11 cellular contexts compared by ENCODE assay signal in the genomic region with DNA sequence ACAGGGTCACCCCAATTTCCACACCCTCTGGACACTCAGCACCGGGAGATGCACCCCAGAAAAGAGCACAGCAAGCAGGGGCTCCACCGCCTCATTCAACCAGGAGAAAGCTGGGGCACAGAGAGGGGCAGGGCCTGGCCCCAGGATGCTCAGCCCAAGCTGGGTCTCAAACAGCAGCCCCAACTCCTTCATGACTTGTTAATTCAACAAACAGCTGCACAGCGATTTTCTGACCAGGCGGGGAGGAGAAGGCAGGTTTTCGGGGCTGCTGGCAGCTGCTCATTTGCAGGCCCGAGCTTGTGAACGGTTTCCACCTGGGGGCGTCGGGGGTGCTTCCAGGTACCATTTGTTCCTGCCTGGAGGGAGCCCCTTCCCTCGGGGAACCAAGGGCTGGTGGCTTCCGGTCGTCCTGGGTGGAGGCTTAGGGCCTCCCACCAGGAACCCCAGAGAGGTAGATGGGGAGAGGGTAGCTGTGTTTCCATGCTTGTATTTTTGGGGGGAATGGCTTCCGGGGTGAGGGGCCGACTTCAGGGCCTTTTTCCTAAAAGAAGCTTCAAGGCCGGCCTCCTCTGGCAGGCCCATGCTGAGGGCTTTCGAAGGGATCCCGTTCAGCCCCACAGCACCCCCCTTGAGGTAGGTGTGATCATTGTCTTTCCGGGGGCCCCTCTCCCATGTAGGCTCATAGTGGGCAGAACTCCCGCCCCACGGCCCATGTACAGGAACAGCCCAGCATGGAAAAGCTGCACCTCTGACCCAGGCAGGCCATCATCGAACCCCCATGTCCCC.
DNase-seq lines count a peak whose midpoint lies in the region; ATAC-seq and TF ChIP-seq lines count a peak whose summit lies in the region.
"Had no signal": no experiment of that assay in that cellular context is flagged by ENCODE, and none has a peak within 500 bp of the region (broad histone marks: within the 10 kb centered on the region; RNA-seq: fewer than 3 reads in every experiment).

No MANE protein-coding gene starts in this region.

- ATAC-seq in activated CD8-positive, alpha-beta T cell treated with anti-CD3 and anti-CD28 coated beads for 36 hours: no peak
- ATAC-seq in activated CD8-positive, alpha-beta T cell treated with anti-CD3 and anti-CD28 coated beads, Interleukin-2, amount 10 ng/mL, durations not matched to agents 7 days and 5 days: no peak
- ATAC-seq in left lung: no peak

- DNase-seq in activated CD8-positive, alpha-beta T cell treated with anti-CD3 and anti-CD28 coated beads for 36 hours: peak; percentile 1
- no peak for DNase-seq in activated CD8-positive, alpha-beta T cell treated with anti-CD3 and anti-CD28 coated beads, Interleukin-2, amount 10 ng/mL, durations not matched to agents 7 days and 5 days
- DNase-seq in WERI-Rb-1: no peak
- peak; percentile 31 to 55 for DNase-seq in left lung
- DNase-seq in spleen: peak; percentile 60
- DNase-seq in DMS79 (lab: John Stamatoyannopoulos, UW): no peak
- DNase-seq in NCI-H187 (lab: John Stamatoyannopoulos, UW): no peak
- no peak for DNase-seq in NCI-H510A treated with DMSO at 0.1 percent for 48 hours (lab: John Stamatoyannopoulos, UW)

- CTCF ChIA-PET in activated CD8-positive, alpha-beta T cell treated with anti-CD3 and anti-CD28 coated beads for 36 hours (lab: Charles Lee): interaction anchor here (0.6 to 8.0 kb wide), 24 partner anchors 9 to 567 kb away, joined by 3 to 95 read pairs (median 5); a partner anchor contains a TSS
- CTCF ChIA-PET in activated CD8-positive, alpha-beta T cell treated with anti-CD3 and anti-CD28 coated beads, Interleukin-2, amount 10 ng/mL, durations not matched to agents 7 days and 5 days (lab: Charles Lee): interaction anchor here (0.6 to 6.8 kb wide), 21 partner anchors 7 to 298 kb away, joined by 3 to 79 read pairs (median 4); a partner anchor contains a TSS

- POLR2A ChIA-PET in activated CD8-positive, alpha-beta T cell treated with anti-CD3 and anti-CD28 coated beads for 36 hours (lab: Charles Lee): interaction anchor here (0.7 to 1.0 kb wide), 2 partner anchors 28 to 188 kb away, joined by 3 to 4 read pairs; no protein-coding TSS in a partner anchor
- POLR2A ChIA-PET in activated CD8-positive, alpha-beta T cell treated with anti-CD3 and anti-CD28 coated beads, Interleukin-2, amount 10 ng/mL, durations not matched to agents 7 days and 5 days (lab: Charles Lee): no interaction called here

- no peak overlapping the region for H3K27ac Mint-ChIP-seq in activated CD8-positive, alpha-beta T cell treated with anti-CD3 and anti-CD28 coated beads for 36 hours
- no peak overlapping the region for H3K27ac Mint-ChIP-seq in activated CD8-positive, alpha-beta T cell treated with anti-CD3 and anti-CD28 coated beads, Interleukin-2, amount 10 ng/mL, durations not matched to agents 7 days and 5 days

- no peaks in the 10 kb centered on the region for H3K36me3 ChIP-seq in WERI-Rb-1
- H3K36me3 ChIP-seq in left lung: no peaks in the 10 kb centered on the region
- no peaks in the 10 kb centered on the region for H3K36me3 ChIP-seq in spleen
- H3K36me3 ChIP-seq: adrenal gland, suprapubic skin had no signal

- no peak for TF ChIP-seq CTCF in activated CD8-positive, alpha-beta T cell treated with anti-CD3 and anti-CD28 coated beads for 36 hours (IDR thresholded peaks at IDR 0.05)
- TF ChIP-seq CTCF in WERI-Rb-1 (IDR thresholded peaks at IDR 0.05; ENCODE audit: low read depth, low read length): no peak
- no peak for TF ChIP-seq CTCF in left lung (IDR thresholded peaks at IDR 0.05)
- no peak for TF ChIP-seq CTCF in spleen (IDR thresholded peaks at IDR 0.05 in 8 of 11, conservative IDR thresholded peaks at IDR 0.05 in 3 of 11)

- H3K4me1 ChIP-seq in left lung (peaks cover 5 to 12% of the 10 kb centered on the region in 2 donors), spleen (peaks cover 0 to 20% (median 12%) of the 10 kb centered on the region in 6 donors)
- H3K4me1 ChIP-seq: adrenal gland, psoas muscle had no signal

- TF ChIP-seq POLR2A in spleen (IDR thresholded peaks at IDR 0.05): no peak

- no peaks in the 10 kb centered on the region for H3K36me3 Mint-ChIP-seq in activated CD8-positive, alpha-beta T cell treated with anti-CD3 and anti-CD28 coated beads for 36 hours (ENCODE audit: low read depth)
- no peaks in the 10 kb centered on the region for H3K36me3 Mint-ChIP-seq in activated CD8-positive, alpha-beta T cell treated with anti-CD3 and anti-CD28 coated beads, Interleukin-2, amount 10 ng/mL, durations not matched to agents 7 days and 5 days (ENCODE audit: low read depth)

- H3K27ac ChIP-seq in WERI-Rb-1: peak overlapping the region; percentile 39
- H3K27ac ChIP-seq in left lung: no peak overlapping the region
- no peak overlapping the region for H3K27ac ChIP-seq in spleen
- H3K27ac ChIP-seq: adrenal gland, psoas muscle, suprapubic skin had no signal

- no peaks in the 10 kb centered on the region for H3K27me3 Mint-ChIP-seq in activated CD8-positive, alpha-beta T cell treated with anti-CD3 and anti-CD28 coated beads for 36 hours
- peaks cover 2% of the 10 kb centered on the region for H3K27me3 Mint-ChIP-seq in activated CD8-positive, alpha-beta T cell treated with anti-CD3 and anti-CD28 coated beads, Interleukin-2, amount 10 ng/mL, durations not matched to agents 7 days and 5 days (ENCODE audit: low read depth)

- H3K4me3 ChIP-seq in WERI-Rb-1 (ENCODE audit: low read depth, low read length) (no peak overlapping the region), left lung (no peak overlapping the region), spleen (no peak overlapping the region)
- H3K4me3 ChIP-seq: adrenal gland, psoas muscle, suprapubic skin had no signal

- H3K9me3 ChIP-seq in WERI-Rb-1 (ENCODE audit: severe bottlenecking): no peaks in the 10 kb centered on the region
- no peaks in the 10 kb centered on the region for H3K9me3 ChIP-seq in left lung
- H3K9me3 ChIP-seq in spleen: no peaks in the 10 kb centered on the region
- H3K9me3 ChIP-seq: adrenal gland, psoas muscle, suprapubic skin had no signal

- H3K9me3 Mint-ChIP-seq in activated CD8-positive, alpha-beta T cell treated with anti-CD3 and anti-CD28 coated beads for 36 hours: no peaks in the 10 kb centered on the region
- no peaks in the 10 kb centered on the region for H3K9me3 Mint-ChIP-seq in activated CD8-positive, alpha-beta T cell treated with anti-CD3 and anti-CD28 coated beads, Interleukin-2, amount 10 ng/mL, durations not matched to agents 7 days and 5 days (ENCODE audit: insufficient read depth)

- H3K4me1 Mint-ChIP-seq in activated CD8-positive, alpha-beta T cell treated with anti-CD3 and anti-CD28 coated beads for 36 hours (ENCODE audit: low read depth): peaks cover 5% of the 10 kb centered on the region
- H3K4me1 Mint-ChIP-seq in activated CD8-positive, alpha-beta T cell treated with anti-CD3 and anti-CD28 coated beads, Interleukin-2, amount 10 ng/mL, durations not matched to agents 7 days and 5 days (ENCODE audit: low read depth): peaks cover 5% of the 10 kb centered on the region

- intact Hi-C loops in activated CD8-positive, alpha-beta T cell treated with anti-CD3 and anti-CD28 coated beads for 36 hours (cut with micrococcal nuclease): loop anchor here (5.0 kb wide), 1 partner anchor 191 kb away; a partner anchor contains a TSS
- intact Hi-C loops in left lung (cut with DNase I): loop anchor here in 1 of 2 donors (10.0 kb wide), 1 partner anchor 183 kb away; no protein-coding TSS in a partner anchor
- intact Hi-C loops in spleen (cut with DNase I; ENCODE audit: low total_unique reads): loop anchor here (5.0 kb wide), 1 partner anchor 191 kb away; a partner anchor contains a TSS

- WGBS in spleen, 5 donors: 86 to 91% (median 88%) methylated on average over 12 to 21 of the region's 21 CpGs

- no peak overlapping the region for H3K4me3 Mint-ChIP-seq in activated CD8-positive, alpha-beta T cell treated with anti-CD3 and anti-CD28 coated beads for 36 hours
- no peak overlapping the region for H3K4me3 Mint-ChIP-seq in activated CD8-positive, alpha-beta T cell treated with anti-CD3 and anti-CD28 coated beads, Interleukin-2, amount 10 ng/mL, durations not matched to agents 7 days and 5 days

- no peaks in the 10 kb centered on the region for H3K27me3 ChIP-seq in WERI-Rb-1 (ENCODE audit: insufficient read depth, low read depth, severe bottlenecking)
- H3K27me3 ChIP-seq in left lung: no peaks in the 10 kb centered on the region
- H3K27me3 ChIP-seq in spleen (replicated peaks in 1 of 7): no peaks in the 10 kb centered on the region
- H3K27me3 ChIP-seq: adrenal gland, suprapubic skin had no signal

Comparison
In these comparisons a context has a peak if more than half of its experiments do, and no peak if none do; other contexts are left out.
1. DNase-seq: peak in activated CD8-positive, alpha-beta T cell treated with anti-CD3 and anti-CD28 coated beads for 36 hours (single experiment), left lung (2 of 2) and spleen (single experiment); none in activated CD8-positive, alpha-beta T cell treated with anti-CD3 and anti-CD28 coated beads, Interleukin-2, amount 10 ng/mL, durations not matched to agents 7 days and 5 days (single experiment), WERI-Rb-1 (single experiment), DMS79 (single experiment), NCI-H187 (0 of 2) and NCI-H510A treated with DMSO at 0.1 percent for 48 hours (single experiment).